In genomic region chr1:147959680-147960079, GRCh38 we compare ENCODE assay signal across 20 cellular contexts. TPM values are rescaled to one million over a fixed set of nuclear protein-coding genes. Genes with fewer than 3 reads are reported as not detected.
"Had no signal": no experiment of that assay in that cellular context is flagged by ENCODE, and none has a peak within 500 bp of the region (broad histone marks: within the 10 kb centered on the region; RNA-seq: fewer than 3 reads in every experiment).

No MANE protein-coding gene starts in this region.

RNA-seq across cellular contexts. Expression of gene GJA8, which starts 57.1 kb away (rescaled TPM):
- total RNA-seq: activated naive CD4-positive, alpha-beta T cell treated with anti-CD3 and anti-CD28 coated beads for 36 hours; activated naive CD4-positive, alpha-beta T cell treated with anti-CD3 and anti-CD28 coated beads, Interleukin-2, amount 50 U/mL, for 72 hours; activated naive CD8-positive, alpha-beta T cell treated with anti-CD3 and anti-CD28 coated beads for 36 hours; activated T-cell treated with anti-CD3 and anti-CD28 coated beads, Interleukin-2, amount 50 U/mL, for 4 hours; activated T-cell treated with anti-CD3 and anti-CD28 coated beads, Interleukin-2, amount 50 U/mL, for 72 hours; activated T-helper 1 cell treated with anti-CD3 and anti-CD28 coated beads, Interleukin-12 subunit alpha, Interleukin-12 subunit beta, Interleukin-2, Interleukin-4 antibody, amounts not matched to agents 30 ng/mL and 10 ng/mL and 1 ng/mL, durations not matched to agents 14 hours and 24 hours and 36 hours; activated T-helper 17 cell treated with anti-CD3 and anti-CD28 coated beads, Interleukin-2, amount 50 U/mL, for 72 hours; activated T-helper 2 cell treated with anti-CD3 and anti-CD28 coated beads, Interferon-gamma antibody, Interleukin-2, Interleukin-4, amounts not matched to agents 10 μg/mL and 5 μg/mL and 100 μg/mL, durations not matched to agents 14 hours and 24 hours and 36 hours; adrenal gland; aorta; ascending aorta; astrocyte; body of pancreas; breast epithelium; bronchial epithelial cell; cardiac muscle cell; cardiac septum; cerebellum; chondrocyte had no signal
- polyA plus RNA-seq: adipose tissue, adrenal gland, aorta, cardiac muscle cell had no signal
